ENCODE assay signal across 28 cellular contexts in the genomic region with DNA sequence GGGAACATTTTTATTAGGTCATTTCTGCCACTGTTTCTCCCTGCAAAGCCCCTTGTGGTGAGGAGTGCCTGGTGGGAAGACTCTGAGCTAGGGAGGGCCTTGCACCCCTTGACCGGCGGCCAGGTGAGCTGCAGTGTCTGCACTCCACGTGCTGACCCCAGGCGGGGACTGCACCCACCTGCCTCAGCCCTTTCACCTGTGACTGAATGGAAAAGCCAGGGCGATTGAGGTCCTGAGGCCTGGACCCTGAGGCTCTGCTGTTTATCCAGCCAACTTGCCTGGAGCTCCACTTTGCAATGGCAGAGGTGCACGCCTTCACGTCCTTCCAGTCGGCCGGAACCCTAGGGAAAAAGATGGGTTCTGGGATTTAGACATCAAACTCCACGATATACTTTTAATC.
"Had no signal": no experiment of that assay in that cellular context is flagged by ENCODE, and none has a peak within 500 bp of the region (broad histone marks: within the 10 kb centered on the region; RNA-seq: fewer than 3 reads in every experiment).

No MANE protein-coding gene starts in this region.

- H3K9me3 Mint-ChIP-seq: activated CD4-positive, alpha-beta memory T cell treated with anti-CD3 and anti-CD28 coated beads, Interleukin-2, amount 10 ng/mL, durations not matched to agents 7 days and 5 days; activated naive CD4-positive, alpha-beta T cell treated with anti-CD3 and anti-CD28 coated beads, Interleukin-2, amount 10 ng/mL, durations not matched to agents 7 days and 5 days; activated naive CD8-positive, alpha-beta T cell treated with anti-CD3 and anti-CD28 coated beads, Interleukin-2, amount 50 U/mL, for 24 hours had no signal

- ATAC-seq: activated naive CD8-positive, alpha-beta T cell treated with anti-CD3 and anti-CD28 coated beads, Interleukin-2, amount 50 U/mL, for 24 hours; Panc1 had no signal

- H3K4me1 Mint-ChIP-seq: activated CD4-positive, alpha-beta memory T cell treated with anti-CD3 and anti-CD28 coated beads, Interleukin-2, amount 10 ng/mL, durations not matched to agents 7 days and 5 days; activated naive CD4-positive, alpha-beta T cell treated with anti-CD3 and anti-CD28 coated beads, Interleukin-2, amount 10 ng/mL, durations not matched to agents 7 days and 5 days; activated naive CD8-positive, alpha-beta T cell treated with anti-CD3 and anti-CD28 coated beads, Interleukin-2, amount 50 U/mL, for 24 hours had no signal

- H3K4me3 ChIP-seq: MG63, SJCRH30, SK-N-MC had no signal

- H3K9me3 ChIP-seq: MG63, SJCRH30 had no signal

- H3K27ac ChIP-seq: SJCRH30, SK-N-MC, WERI-Rb-1 had no signal

- H3K27ac Mint-ChIP-seq: activated CD4-positive, alpha-beta memory T cell treated with anti-CD3 and anti-CD28 coated beads, Interleukin-2, amount 10 ng/mL, durations not matched to agents 7 days and 5 days; activated naive CD4-positive, alpha-beta T cell treated with anti-CD3 and anti-CD28 coated beads, Interleukin-2, amount 10 ng/mL, durations not matched to agents 7 days and 5 days; activated naive CD8-positive, alpha-beta T cell; activated naive CD8-positive, alpha-beta T cell treated with anti-CD3 and anti-CD28 coated beads, Interleukin-2, amount 50 U/mL, for 24 hours had no signal

- DNase-seq: activated CD4-positive, alpha-beta memory T cell treated with anti-CD3 and anti-CD28 coated beads, Interleukin-2, amount 10 ng/mL, durations not matched to agents 7 days and 5 days; activated CD4-positive, alpha-beta T cell treated with anti-CD3 and anti-CD28 coated beads for 1 hour; activated CD4-positive, alpha-beta T cell treated with anti-CD3 and anti-CD28 coated beads for 48 hours; activated CD4-positive, CD25-positive, alpha-beta regulatory T cell; activated CD8-positive, alpha-beta memory T cell treated with anti-CD3 and anti-CD28 coated beads, Interleukin-2, amount 50 U/mL, for 48 hours; activated effector memory CD4-positive, alpha-beta T cell treated with Interleukin-2 at 50 U/mL for 16 hours; activated naive CD4-positive, alpha-beta T cell treated with anti-CD3 and anti-CD28 coated beads, Interleukin-2, amount 10 ng/mL, durations not matched to agents 7 days and 5 days; activated naive CD8-positive, alpha-beta T cell treated with anti-CD3 and anti-CD28 coated beads, Interleukin-2, amount 50 U/mL, for 24 hours; activated T-cell treated with anti-CD3 and anti-CD28 coated beads, Interleukin-2, amount 50 U/mL, for 48 hours; anterior cingulate cortex; Kasumi-1; KG1; MG63; MV-4-11; NCI-H1092; NCI-H1436 treated with DMSO at 0.1 percent for 48 hours; NCI-H1694 treated with DMSO at 0.1 percent for 48 hours; NCI-H2029; NCI-H345; NCI-H524 treated with DMSO at 0.1 percent for 48 hours; SHP77; SJCRH30; T1000 had no signal

- H3K36me3 ChIP-seq: MG63, SJCRH30, WERI-Rb-1 had no signal

- H3K27me3 ChIP-seq: MG63 had no signal

- H3K36me3 Mint-ChIP-seq: activated naive CD4-positive, alpha-beta T cell treated with anti-CD3 and anti-CD28 coated beads, Interleukin-2, amount 10 ng/mL, durations not matched to agents 7 days and 5 days; activated naive CD8-positive, alpha-beta T cell; brain had no signal

- H3K27me3 Mint-ChIP-seq: activated CD4-positive, alpha-beta memory T cell treated with anti-CD3 and anti-CD28 coated beads, Interleukin-2, amount 10 ng/mL, durations not matched to agents 7 days and 5 days; activated naive CD4-positive, alpha-beta T cell treated with anti-CD3 and anti-CD28 coated beads, Interleukin-2, amount 10 ng/mL, durations not matched to agents 7 days and 5 days; activated naive CD8-positive, alpha-beta T cell had no signal

- H3K4me3 Mint-ChIP-seq: activated CD4-positive, alpha-beta memory T cell treated with anti-CD3 and anti-CD28 coated beads, Interleukin-2, amount 10 ng/mL, durations not matched to agents 7 days and 5 days; activated naive CD4-positive, alpha-beta T cell treated with anti-CD3 and anti-CD28 coated beads, Interleukin-2, amount 10 ng/mL, durations not matched to agents 7 days and 5 days; activated naive CD8-positive, alpha-beta T cell; activated naive CD8-positive, alpha-beta T cell treated with anti-CD3 and anti-CD28 coated beads, Interleukin-2, amount 50 U/mL, for 24 hours; brain had no signal
